Comparison of ENCODE assay signal across 21 cellular contexts in genomic region chrX:49748211-49748956, GRCh38. TPM values are rescaled to one million over a fixed set of nuclear protein-coding genes. Genes with fewer than 3 reads are reported as not detected.
DNase-seq lines count a peak whose midpoint lies in the region; ATAC-seq, FAIRE-seq and TF ChIP-seq lines count a peak whose summit lies in the region.
"Had no signal": no experiment of that assay in that cellular context is flagged by ENCODE, and none has a peak within 500 bp of the region (broad histone marks: within the 10 kb centered on the region; RNA-seq: fewer than 3 reads in every experiment).

No MANE protein-coding gene starts in this region.

- peaks cover 11% of the 10 kb centered on the region for H3K27me3 Mint-ChIP-seq in astrocyte (ENCODE audit: low read depth, unreplicated experiment)

- H2AFZ ChIP-seq in astrocyte (ENCODE audit: low read depth, low read length) = no peak overlapping the region
- H2AFZ ChIP-seq: GM23338 had no signal

- H3K27ac Mint-ChIP-seq in astrocyte (ENCODE audit: unreplicated experiment) = no peak overlapping the region
- H3K27ac Mint-ChIP-seq: CD14-positive monocyte; CD4-positive, alpha-beta T cell; CD8-positive, alpha-beta memory T cell; GM23338; H9 had no signal

- no peaks in the 10 kb centered on the region for H3K9me3 Mint-ChIP-seq in astrocyte (ENCODE audit: unreplicated experiment)
- H3K9me3 Mint-ChIP-seq: CD14-positive monocyte; CD4-positive, alpha-beta T cell; CD8-positive, alpha-beta memory T cell; GM23338 had no signal

- H3K4me1 ChIP-seq in BLaER1 = peaks cover 14% of the 10 kb centered on the region
- no peaks in the 10 kb centered on the region for H3K4me1 ChIP-seq in astrocyte (ENCODE audit: insufficient read depth, low read length)
- no peaks in the 10 kb centered on the region for H3K4me1 ChIP-seq in gastroesophageal sphincter
- H3K4me1 ChIP-seq in foreskin keratinocyte = no peaks in the 10 kb centered on the region

- FAIRE-seq in astrocyte (lab: Jason Lieb, UNC) = peak; percentile 66
- FAIRE-seq: D721Med, G401.6, GM12878 had no signal

- no peak for DNase-seq in astrocyte (ENCODE audit: low read depth)
- DNase-seq in activated CD4-positive, alpha-beta T cell treated with anti-CD3 and anti-CD28 coated beads, Interleukin-2, amount 50 U/mL, for 48 hours = no peak
- no peak for DNase-seq in GF-D8 (lab: John Stamatoyannopoulos, UW)
- no peak for DNase-seq in foreskin keratinocyte
- no peak for DNase-seq in activated gamma-delta T cell treated with Interleukin-2 at 50 U/mL for 16 hours
- DNase-seq: 8988T; CD4-positive, alpha-beta T cell; CD8-positive, alpha-beta memory T cell; DMS 273 treated with DMSO at 0.1 percent for 48 hours; DMS79; H9 had no signal

- no peaks in the 10 kb centered on the region for H3K36me3 Mint-ChIP-seq in astrocyte (ENCODE audit: low read depth, unreplicated experiment)
- H3K36me3 Mint-ChIP-seq: CD14-positive monocyte; CD8-positive, alpha-beta memory T cell had no signal

- no peak for TF ChIP-seq POLR2A in gastroesophageal sphincter (IDR thresholded peaks at IDR 0.05)

- no peak overlapping the region for H3K4me3 ChIP-seq in BLaER1
- H3K4me3 ChIP-seq in astrocyte (ENCODE audit: insufficient read depth, low read depth, low read length) = no peak overlapping the region
- no peak overlapping the region for H3K4me3 ChIP-seq in gastroesophageal sphincter
- H3K4me3 ChIP-seq: GM12878, GM23338 had no signal

- no peak for TF ChIP-seq EP300 in gastroesophageal sphincter (IDR thresholded peaks at IDR 0.05)

- 0 to 24% methylated on average over 1 to 2 of the region's 2 CpGs for whole genome bisulfite sequencing in gastroesophageal sphincter (ENCODE audit: low coverage in 1 of 2), 2 donors

- H3K4me3 Mint-ChIP-seq in astrocyte (ENCODE audit: unreplicated experiment) = no peak overlapping the region
- H3K4me3 Mint-ChIP-seq: CD14-positive monocyte; CD4-positive, alpha-beta T cell; CD8-positive, alpha-beta memory T cell; GM23338; H9 had no signal

- no peak overlapping the region for H3K27ac ChIP-seq in BLaER1
- no peak overlapping the region for H3K27ac ChIP-seq in astrocyte (ENCODE audit: low read depth, low read length)
- H3K27ac ChIP-seq in gastroesophageal sphincter = no peak overlapping the region
- H3K27ac ChIP-seq in foreskin keratinocyte = no peak overlapping the region

- TF ChIP-seq CTCF in astrocyte (IDR thresholded peaks at IDR 0.05; ENCODE audit: insufficient read depth, low read depth, low read length) = no peak
- TF ChIP-seq CTCF in gastroesophageal sphincter (IDR thresholded peaks at IDR 0.05) = no peak
- TF ChIP-seq CTCF in foreskin keratinocyte (conservative IDR thresholded peaks at IDR 0.05) = no peak

- no peaks in the 10 kb centered on the region for H3K36me3 ChIP-seq in BLaER1
- H3K36me3 ChIP-seq in astrocyte (ENCODE audit: insufficient read depth, low read length) = no peaks in the 10 kb centered on the region
- H3K36me3 ChIP-seq in gastroesophageal sphincter = no peaks in the 10 kb centered on the region

- peak overlapping the region; percentile 30 for H3K4me2 ChIP-seq in BLaER1
- H3K4me2 ChIP-seq in astrocyte (ENCODE audit: low read length) = no peak overlapping the region
- H3K4me2 ChIP-seq: GM23338 had no signal

- no peaks in the 10 kb centered on the region for H3K4me1 Mint-ChIP-seq in astrocyte (ENCODE audit: low read depth, unreplicated experiment)
- H3K4me1 Mint-ChIP-seq: CD14-positive monocyte; CD8-positive, alpha-beta memory T cell; GM23338 had no signal

- H3K9me3 ChIP-seq in BLaER1 (no peaks in the 10 kb centered on the region), astrocyte (ENCODE audit: insufficient read depth, low read depth, low read length) (no peaks in the 10 kb centered on the region), gastroesophageal sphincter (no peaks in the 10 kb centered on the region)

- ATAC-seq in gastroesophageal sphincter = peak; percentile 74
- no peak for ATAC-seq in foreskin keratinocyte
- ATAC-seq: GM12878, GM23338, HCT116 had no signal

- H3K9ac ChIP-seq in BLaER1 (no peak overlapping the region), astrocyte (ENCODE audit: low read length) (no peak overlapping the region)

- H3K27me3 ChIP-seq in BLaER1 = peaks cover 86% of the 10 kb centered on the region
- no peaks in the 10 kb centered on the region for H3K27me3 ChIP-seq in astrocyte (ENCODE audit: insufficient read depth, low read length)
- H3K27me3 ChIP-seq in gastroesophageal sphincter = no peaks in the 10 kb centered on the region
- H3K27me3 ChIP-seq in foreskin keratinocyte = no peaks in the 10 kb centered on the region

- H4K20me1 ChIP-seq in BLaER1 (no peaks in the 10 kb centered on the region), astrocyte (ENCODE audit: insufficient read depth, low read length) (no peaks in the 10 kb centered on the region)

- no peaks in the 10 kb centered on the region for H3K79me2 ChIP-seq in astrocyte (ENCODE audit: insufficient read depth, low read length)

RNA-seq across cellular contexts. Expression of gene PAGE1, which starts 52.6 kb away (rescaled TPM):
- total RNA-seq in astrocyte (not detected in 2 replicates), gastroesophageal sphincter (not detected), foreskin keratinocyte (not detected in 2 replicates)
- not detected in 2 replicates for polyA plus RNA-seq in foreskin keratinocyte
- total RNA-seq: A673; CD4-positive, alpha-beta T cell; CD8-positive, alpha-beta memory T cell; GM12878; GM23338; H9 had no signal
- polyA plus RNA-seq: BJ; CD14-positive monocyte; CD8-positive, alpha-beta memory T cell; GM12878; GM23338 had no signal
